Comparison of ENCODE assay signal across 8 cellular contexts in genomic region chr2:61763605-61764034, GRCh38.
DNase-seq lines count a peak whose midpoint lies in the region; TF ChIP-seq lines count a peak whose summit lies in the region.

No MANE protein-coding gene starts in this region.

- H3K36me3 ChIP-seq in esophagus (ENCODE audit: control insufficient read depth in 2 of 2, insufficient read depth in 2 of 2, low read length in 1 of 2) (no peaks in the 10 kb centered on the region), transverse colon (no peaks in the 10 kb centered on the region)

- H3K4me3 ChIP-seq in HFF-Myc (replicated peaks; ENCODE audit: low read depth, low read length): peak overlapping the region; percentile 83
- H3K4me3 ChIP-seq in esophagus (ENCODE audit: low read depth in 1 of 2, low read length in 2 of 2): peak overlapping the region; percentile 65 to 81
- H3K4me3 ChIP-seq in transverse colon: peak overlapping the region; percentile 57 to 84 (median 62)

- H3K4me3 Mint-ChIP-seq in activated CD4-positive, alpha-beta T cell treated with anti-CD3 and anti-CD28 coated beads, Interleukin-2, amount 10 ng/mL, durations not matched to agents 24 days and 14 days: peak overlapping the region; percentile 95

- H3K4me1 Mint-ChIP-seq in activated CD4-positive, alpha-beta T cell treated with anti-CD3 and anti-CD28 coated beads, Interleukin-2, amount 10 ng/mL, durations not matched to agents 24 days and 14 days: peaks cover 12% of the 10 kb centered on the region

- H3K27me3 ChIP-seq in esophagus (ENCODE audit: control insufficient read depth in 1 of 2, insufficient read depth in 2 of 2, low read length in 2 of 2): no peaks in the 10 kb centered on the region
- H3K27me3 ChIP-seq in transverse colon: no peaks in the 10 kb centered on the region

- no peak for TF ChIP-seq CTCF in HFF-Myc (IDR thresholded peaks at IDR 0.05; ENCODE audit: low read depth, low read length, missing control alignments)
- TF ChIP-seq CTCF in transverse colon (IDR thresholded peaks at IDR 0.05): no peak

- H3K27ac ChIP-seq in esophagus (ENCODE audit: low read depth in 2 of 2, low read length in 1 of 2): peak overlapping the region; percentile 97 to 100
- peak overlapping the region; percentile 94 to 99 (median 96) for H3K27ac ChIP-seq in transverse colon

- intact Hi-C loops in activated CD4-positive, alpha-beta T cell treated with anti-CD3 and anti-CD28 coated beads, Interleukin-2, amount 10 ng/mL, durations not matched to agents 24 days and 14 days (cut with micrococcal nuclease): loop anchor here (1.0 to 10.0 kb wide), 10 partner anchors 69 to 941 kb away; partner anchors contain the start of genes B3GNT2, CCT4, EHBP1 and FAM161A
- intact Hi-C loops in transverse colon (cut with DNase I; ENCODE audit: low total_unique reads): no loop called here

- peaks cover 0 to 3% of the 10 kb centered on the region in 2 donors for H3K4me1 ChIP-seq in esophagus (ENCODE audit: control insufficient read depth in 2 of 2, insufficient read depth in 2 of 2, low read length in 1 of 2)
- peaks cover 0 to 12% (median 3%) of the 10 kb centered on the region in 4 donors for H3K4me1 ChIP-seq in transverse colon

- H3K36me3 Mint-ChIP-seq in activated CD4-positive, alpha-beta T cell treated with anti-CD3 and anti-CD28 coated beads, Interleukin-2, amount 10 ng/mL, durations not matched to agents 24 days and 14 days (ENCODE audit: low read depth): peaks cover 7% of the 10 kb centered on the region

- in situ Hi-C loops in transverse colon (cut with MboI; ENCODE audit: low pct_ligation_motif_present in 1 of 4, low pct_unique_long_range_greater_than_20kb in 1 of 4, low sequenced_read_pairs in 3 of 4): loop anchor here in 1 of 4 donors (10.0 kb wide), 1 partner anchor 219 kb away; no protein-coding TSS in a partner anchor

- H3K9me3 ChIP-seq in esophagus (ENCODE audit: control insufficient read depth in 2 of 2, insufficient read depth in 1 of 2, low read depth in 1 of 2, low read length in 1 of 2) (no peaks in the 10 kb centered on the region), transverse colon (no peaks in the 10 kb centered on the region)

- peaks cover 4% of the 10 kb centered on the region for H3K9me3 Mint-ChIP-seq in activated CD4-positive, alpha-beta T cell treated with anti-CD3 and anti-CD28 coated beads, Interleukin-2, amount 10 ng/mL, durations not matched to agents 24 days and 14 days

- no peak for DNase-seq in activated CD4-positive, alpha-beta T cell treated with anti-CD3 and anti-CD28 coated beads, Interleukin-2, amount 10 ng/mL, durations not matched to agents 24 days and 14 days
- DNase-seq in activated CD4-positive, alpha-beta T cell treated with anti-CD3 and anti-CD28 coated beads, Interleukin-2, amount 50 U/mL, for 48 hours: no peak
- peak; percentile 59 for DNase-seq in HFF-Myc (ENCODE audit: extremely low read depth, low read depth)
- DNase-seq in NCI-H1092 treated with DMSO at 0.1 percent for 48 hours (lab: John Stamatoyannopoulos, UW): peak; percentile 83
- DNase-seq in UCSD-AML1 (lab: John Stamatoyannopoulos, UW; ENCODE audit: unreplicated experiment): peak; percentile 86
- DNase-seq in midbrain (lab: John Stamatoyannopoulos, UW): peak; percentile 86
- DNase-seq in transverse colon: peak; percentile 84

- H3K27me3 Mint-ChIP-seq in activated CD4-positive, alpha-beta T cell treated with anti-CD3 and anti-CD28 coated beads, Interleukin-2, amount 10 ng/mL, durations not matched to agents 24 days and 14 days: peaks cover 2% of the 10 kb centered on the region

- 0% methylated on average over 23 of the region's 23 CpGs for WGBS in esophagus, 2 donors
- WGBS in transverse colon (ENCODE audit: low coverage in 1 of 2), 2 donors: 0% methylated on average over 23 of the region's 23 CpGs; no CpG with 5 or more reads in 1 of the 2 donors

- no peak for TF ChIP-seq EP300 in transverse colon (IDR thresholded peaks at IDR 0.05; ENCODE audit: low read depth)

- peak overlapping the region; percentile 97 for H3K27ac Mint-ChIP-seq in activated CD4-positive, alpha-beta T cell treated with anti-CD3 and anti-CD28 coated beads, Interleukin-2, amount 10 ng/mL, durations not matched to agents 24 days and 14 days

- no peak for TF ChIP-seq POLR2A in transverse colon (IDR thresholded peaks at IDR 0.05)

Comparison
In these comparisons a context has a peak if more than half of its experiments do, and no peak if none do; other contexts are left out.
1. DNase-seq: peak in HFF-Myc (single experiment), NCI-H1092 treated with DMSO at 0.1 percent for 48 hours (single experiment), UCSD-AML1 (single experiment), midbrain (single experiment) and transverse colon (single experiment); none in activated CD4-positive, alpha-beta T cell treated with anti-CD3 and anti-CD28 coated beads, Interleukin-2, amount 10 ng/mL, durations not matched to agents 24 days and 14 days (single experiment) and activated CD4-positive, alpha-beta T cell treated with anti-CD3 and anti-CD28 coated beads, Interleukin-2, amount 50 U/mL, for 48 hours (0 of 2).
2. Peak in every context shown above with its lines, with median percentiles within 50 percentile points of each other: H3K4me3 ChIP-seq.